In genomic region chr4:10108818-10109783, GRCh38 we compare ENCODE assay signal across 8 cellular contexts. TPM values are rescaled to one million over a fixed set of nuclear protein-coding genes. Genes with fewer than 3 reads are reported as not detected.
DNase-seq lines count a peak whose midpoint lies in the region; ATAC-seq, FAIRE-seq and TF ChIP-seq lines count a peak whose summit lies in the region.

No MANE protein-coding gene starts in this region.

- H3K9me3 Mint-ChIP-seq in MCF 10A (ENCODE audit: unreplicated experiment), result no peaks in the 10 kb centered on the region

- FAIRE-seq in urothelium cell line (lab: Jason Lieb, UNC), result no peak

- H3K4me1 ChIP-seq in Peyer's patch, result peaks cover 0 to 96% (median 46%) of the 10 kb centered on the region in 4 donors

- intact Hi-C loops in MCF 10A (cut with micrococcal nuclease), result no loop called here

- POLR2A ChIA-PET in MCF 10A (lab: Yijun Ruan, JAX), result interaction anchor here (0.8 to 4.5 kb wide), 4 partner anchors 8 to 102 kb away, joined by 3 to 52 read pairs (median 21); partner anchors contain the start of gene WDR1

- peaks cover 52% of the 10 kb centered on the region for H3K4me1 Mint-ChIP-seq in MCF 10A (ENCODE audit: insufficient read depth, unreplicated experiment)

- peak overlapping the region in 3 of 4 donors; percentile 45 to 85 (median 53) for H3K27ac ChIP-seq in Peyer's patch

- CTCF ChIA-PET in MCF 10A (lab: Yijun Ruan, JAX), result interaction anchor here (0.6 to 1.3 kb wide), 2 partner anchors 93 to 352 kb away, joined by 3 to 5 read pairs; no protein-coding TSS in a partner anchor

- H3K4me3 Mint-ChIP-seq in MCF 10A (ENCODE audit: unreplicated experiment), result no peak overlapping the region

- H3K9me3 ChIP-seq in Peyer's patch, result no peaks in the 10 kb centered on the region

- H3K27me3 Mint-ChIP-seq in MCF 10A (ENCODE audit: insufficient read depth, unreplicated experiment), result no peaks in the 10 kb centered on the region

- no TSS peak for BruUV-seq in MCF 10A (replicated peaks; lab: Mats Ljungman, UMichigan)

- ATAC-seq in GM21619 (IDR thresholded peaks at IDR 0.05; ENCODE audit: unreplicated experiment) (no peak), HG02938 (IDR thresholded peaks at IDR 0.05; ENCODE audit: unreplicated experiment) (no peak)

- H3K36me3 Mint-ChIP-seq in MCF 10A (ENCODE audit: insufficient read depth, unreplicated experiment), result peaks cover 76% of the 10 kb centered on the region

- TF ChIP-seq CTCF in Peyer's patch (IDR thresholded peaks at IDR 0.05), result no peak
- TF ChIP-seq CTCF in MCF 10A (IDR thresholded peaks at IDR 0.05; ENCODE audit: unreplicated experiment), result no peak

- H3K36me3 ChIP-seq in Peyer's patch, result peaks cover 0 to 54% (median 0%) of the 10 kb centered on the region in 3 donors

- H3K27me3 ChIP-seq in Peyer's patch, result no peaks in the 10 kb centered on the region

- peak overlapping the region; percentile 90 for H3K27ac Mint-ChIP-seq in MCF 10A (ENCODE audit: low read depth, unreplicated experiment)

- peak; percentile 41 for DNase-seq in A172 (ENCODE audit: low spot score)
- DNase-seq in Peyer's patch, result peak in 1 of 3 donors; percentile 73
- DNase-seq in MCF 10A (ENCODE audit: unreplicated experiment), result peak; percentile 72
- peak; percentile 68 for DNase-seq in myocyte (ENCODE audit: low read depth)
- DNase-seq in 8988T, result no peak
- DNase-seq in urothelium cell line (ENCODE audit: low spot score), result no peak

- TF ChIP-seq POLR2A in Peyer's patch (IDR thresholded peaks at IDR 0.05), result no peak

- H3K4me3 ChIP-seq in Peyer's patch, result no peak overlapping the region

RNA-seq across cellular contexts. Expression of gene WDR1, which starts 7.5 kb away (rescaled TPM):
- total RNA-seq in A172 (2014; rRNA removed; shearing (Covaris generic)), result 271 and 296 TPM in 2 replicates
- 100 to 1,000 TPM; 170 to 192 (median 180) TPM for total RNA-seq in Peyer's patch
- total RNA-seq in MCF 10A (2022), result 240 and 246 TPM in 2 replicates
- total RNA-seq in myocyte, result 128 and 156 TPM in 2 replicates
- 239 TPM for polyA plus RNA-seq in myocyte (2012)

Comparison
In these comparisons a context has a peak if more than half of its experiments do, and no peak if none do; other contexts are left out.
1. DNase-seq: peak in A172 (single experiment), MCF 10A (single experiment) and myocyte (single experiment); none in 8988T (single experiment) and urothelium cell line (single experiment).